8 cellular contexts compared by ENCODE assay signal in genomic region chr5:99060306-99061261, GRCh38.
DNase-seq lines count a peak whose midpoint lies in the region; ATAC-seq, FAIRE-seq and TF ChIP-seq lines count a peak whose summit lies in the region.

No MANE protein-coding gene starts in this region.

- H3K4me3 ChIP-seq in SJCRH30 (peak overlapping the region; percentile 2; the same call in 1 of the 2 replicates), gastroesophageal sphincter (no peak overlapping the region), pancreas (no peak overlapping the region), transverse colon (no peak overlapping the region)

- no peaks in the 10 kb centered on the region for H3K36me3 ChIP-seq in SJCRH30
- H3K36me3 ChIP-seq in gastroesophageal sphincter = no peaks in the 10 kb centered on the region
- H3K36me3 ChIP-seq in pancreas = no peaks in the 10 kb centered on the region
- no peaks in the 10 kb centered on the region for H3K36me3 ChIP-seq in transverse colon

- H3K9me3 ChIP-seq in SJCRH30 (replicated peaks) (no peaks in the 10 kb centered on the region; the same call in 1 of the 2 replicates), gastroesophageal sphincter (no peaks in the 10 kb centered on the region), pancreas (no peaks in the 10 kb centered on the region), transverse colon (no peaks in the 10 kb centered on the region)

- peak; percentile 87 for TF ChIP-seq CTCF in LNCAP (IDR thresholded peaks at IDR 0.05)
- peak; percentile 70 to 86 (median 81) for TF ChIP-seq CTCF in gastroesophageal sphincter (IDR thresholded peaks at IDR 0.05)
- peak; percentile 73 to 87 (median 80) for TF ChIP-seq CTCF in pancreas (IDR thresholded peaks at IDR 0.05)
- peak; percentile 83 to 92 (median 89) for TF ChIP-seq CTCF in transverse colon (IDR thresholded peaks at IDR 0.05)

- TF ChIP-seq POLR2A in gastroesophageal sphincter (IDR thresholded peaks at IDR 0.05) = no peak
- no peak for TF ChIP-seq POLR2A in transverse colon (IDR thresholded peaks at IDR 0.05)

- peaks cover 5% of the 10 kb centered on the region for H3K4me1 ChIP-seq in SJCRH30
- peaks cover 0 to 8% (median 0%) of the 10 kb centered on the region in 3 donors for H3K4me1 ChIP-seq in gastroesophageal sphincter
- H3K4me1 ChIP-seq in pancreas = no peaks in the 10 kb centered on the region
- H3K4me1 ChIP-seq in transverse colon = peaks cover 0 to 16% (median 3%) of the 10 kb centered on the region in 4 donors

- 9 to 14% methylated on average over 10 to 12 of the region's 13 CpGs for WGBS in gastroesophageal sphincter (ENCODE audit: low coverage in 1 of 2), 2 donors
- WGBS in pancreas, 2 donors = 14 to 19% methylated on average over 13 of the region's 13 CpGs
- 26% methylated on average over 13 of the region's 13 CpGs for WGBS in transverse colon (ENCODE audit: low coverage in 1 of 2), 2 donors

- peak; percentile 81 for FAIRE-seq in pancreas (lab: Jason Lieb, UNC)

- peak; percentile 5 for DNase-seq in DMS79 (lab: John Stamatoyannopoulos, UW)
- peak; percentile 60 to 82 for DNase-seq in SJCRH30
- DNase-seq in activated gamma-delta T cell treated with anti-CD3 and anti-CD28 coated beads, Interleukin-2, amount 50 U/mL, for 16 hours (ENCODE audit: low read depth) = peak; percentile 84
- peak in 5 of 6 donors; percentile 34 to 89 (median 68) for DNase-seq in pancreas
- peak; percentile 87 for DNase-seq in transverse colon

- in situ Hi-C loops in transverse colon (cut with MboI; ENCODE audit: low pct_ligation_motif_present in 1 of 4, low pct_unique_long_range_greater_than_20kb in 1 of 4, low sequenced_read_pairs in 3 of 4) = no loop called here

- ATAC-seq in GM21576 (IDR thresholded peaks at IDR 0.05; ENCODE audit: unreplicated experiment) = peak; percentile 64
- no peak for ATAC-seq in gastroesophageal sphincter
- peak; percentile 68 to 89 (median 84) for ATAC-seq in pancreas

- intact Hi-C loops in pancreas (cut with DNase I) (no loop called here), transverse colon (cut with DNase I; ENCODE audit: low total_unique reads) (no loop called here)

- H3K27me3 ChIP-seq in SJCRH30 (no peaks in the 10 kb centered on the region), gastroesophageal sphincter (peaks cover 9% of the 10 kb centered on the region), pancreas (peaks cover 0 to 9% (median 2%) of the 10 kb centered on the region in 4 donors), transverse colon (no peaks in the 10 kb centered on the region)

- TF ChIP-seq EP300 in gastroesophageal sphincter (IDR thresholded peaks at IDR 0.05) = no peak
- no peak for TF ChIP-seq EP300 in transverse colon (IDR thresholded peaks at IDR 0.05; ENCODE audit: low read depth)

- H3K27ac ChIP-seq in SJCRH30 = no peak overlapping the region
- no peak overlapping the region for H3K27ac ChIP-seq in gastroesophageal sphincter
- no peak overlapping the region for H3K27ac ChIP-seq in pancreas
- no peak overlapping the region for H3K27ac ChIP-seq in transverse colon

Comparison
In these comparisons a context has a peak if more than half of its experiments do, and no peak if none do; other contexts are left out.
1. DNase-seq: peak in every context shown above with its lines; median percentile 87 in transverse colon; 84 in activated gamma-delta T cell treated with anti-CD3 and anti-CD28 coated beads, Interleukin-2, amount 50 U/mL, for 16 hours; 71 in SJCRH30; 68 in pancreas; 5 in DMS79.